ENCODE assay signal across 33 cellular contexts in genomic region chr7:124879771-124880170, GRCh38.
"Had no signal": no experiment of that assay in that cellular context is flagged by ENCODE, and none has a peak within 500 bp of the region (broad histone marks: within the 10 kb centered on the region; RNA-seq: fewer than 3 reads in every experiment).

No MANE protein-coding gene starts in this region.

- H3K4me1 ChIP-seq: adrenal gland, body of pancreas, breast epithelium had no signal

- H3K4me3 ChIP-seq: adrenal gland, body of pancreas, breast epithelium had no signal

- FAIRE-seq: astrocyte, TTC549 had no signal

- H3K27me3 ChIP-seq: adrenal gland, body of pancreas, brain microvascular endothelial cell, breast epithelium had no signal

- H3K36me3 ChIP-seq: adrenal gland, brain microvascular endothelial cell, breast epithelium had no signal

- ATAC-seq: activated CD8-positive, alpha-beta T cell treated with anti-CD3 and anti-CD28 coated beads for 36 hours; activated naive CD4-positive, alpha-beta T cell treated with anti-CD3 and anti-CD28 coated beads, Interleukin-2, amount 50 U/mL, for 72 hours; activated T-cell treated with anti-CD3 and anti-CD28 coated beads, Interleukin-2, amount 50 U/mL, for 4 hours; activated T-cell treated with anti-CD3 and anti-CD28 coated beads, Interleukin-2, amount 50 U/mL, for 72 hours; activated T-helper 17 cell treated with anti-CD3 and anti-CD28 coated beads, Interleukin-2, amount 50 U/mL, for 72 hours; body of pancreas had no signal

- DNase-seq: activated B cell treated with CpG ODN at 0.5 μM for 24 hours; activated CD4-positive, alpha-beta memory T cell treated with anti-CD3 and anti-CD28 coated beads for 36 hours; activated CD4-positive, alpha-beta T cell treated with anti-CD3 and anti-CD28 coated beads for 4 hours; activated CD4-positive, alpha-beta T cell treated with anti-CD3 and anti-CD28 coated beads, Interleukin-2, amount 10 ng/mL, durations not matched to agents 24 days and 14 days; activated CD4-positive, alpha-beta T cell treated with anti-CD3 and anti-CD28 coated beads, Interleukin-2, amount 50 U/mL, for 1 hour; activated CD4-positive, alpha-beta T cell treated with anti-CD3 and anti-CD28 coated beads, Interleukin-2, amount 50 U/mL, for 4 hours; activated CD4-positive, CD25-positive, alpha-beta regulatory T cell treated with anti-CD3 and anti-CD28 coated beads, Interleukin-2, amount 50 U/mL, for 72 hours; activated CD8-positive, alpha-beta memory T cell treated with anti-CD3 and anti-CD28 coated beads, Interleukin-2, amount 50 U/mL, for 4 hours; activated CD8-positive, alpha-beta T cell treated with anti-CD3 and anti-CD28 coated beads for 36 hours; activated effector memory CD4-positive, alpha-beta T cell treated with anti-CD3 and anti-CD28 coated beads, Interleukin-2, amount 50 U/mL, for 16 hours; activated gamma-delta T cell treated with Interleukin-2 at 50 U/mL for 16 hours; activated naive CD4-positive, alpha-beta T cell; activated naive CD4-positive, alpha-beta T cell treated with anti-CD3 and anti-CD28 coated beads for 36 hours; activated naive CD4-positive, alpha-beta T cell treated with anti-CD3 and anti-CD28 coated beads, Interleukin-2, amount 50 U/mL, for 16 hours; activated naive CD8-positive, alpha-beta T cell treated with anti-CD3 and anti-CD28 coated beads for 36 hours; activated T-cell treated with anti-CD3 and anti-CD28 coated beads for 4 hours; activated T-cell treated with anti-CD3 and anti-CD28 coated beads, Interleukin-2, amount 50 U/mL, for 1 hour; activated T-cell treated with anti-CD3 and anti-CD28 coated beads, Interleukin-2, amount 50 U/mL, for 4 hours; activated T-cell treated with anti-CD3 and anti-CD28 coated beads, Interleukin-2, amount 50 U/mL, for 72 hours; adrenal gland; amniotic stem cell; aorta; body of pancreas; brain microvascular endothelial cell; central memory CD4-positive, alpha-beta T cell; T-helper 2 cell; T-helper 9 cell had no signal

- H3K9me3 ChIP-seq: adrenal gland, body of pancreas, breast epithelium had no signal

- H3K27ac ChIP-seq: adrenal gland, body of pancreas, brain microvascular endothelial cell, breast epithelium, VCaP had no signal
